In genomic region chr9:73980754-73981153, GRCh38 we compare ENCODE assay signal across 27 cellular contexts.
A peak's percentile ranks its signal among the peaks of the same experiment; 100 is the strongest.
DNase-seq lines count a peak whose midpoint lies in the region; ATAC-seq, FAIRE-seq and TF ChIP-seq lines count a peak whose summit lies in the region.
"Had no signal": no experiment of that assay in that cellular context is flagged by ENCODE, and none has a peak within 500 bp of the region (broad histone marks: within the 10 kb centered on the region; RNA-seq: fewer than 3 reads in every experiment).

No MANE protein-coding gene starts in this region.

- H3K4me3 Mint-ChIP-seq in natural killer cell treated with Interleukin-12 subunit alpha and Interleukin-12 subunit beta and Interleukin-15 and Interleukin-18, amount 100 ng/mL, for 72 hours = no peak overlapping the region
- H3K4me3 Mint-ChIP-seq: CD14-positive monocyte; CD4-positive, alpha-beta memory T cell; CD4-positive, CD25-positive, alpha-beta regulatory T cell; CD8-positive, alpha-beta memory T cell had no signal

- intact Hi-C loops in K562 (cut with micrococcal nuclease) (no loop called here), kidney (cut with DNase I) (no loop called here)

- H3K4me1 Mint-ChIP-seq in natural killer cell treated with Interleukin-12 subunit alpha and Interleukin-12 subunit beta and Interleukin-15 and Interleukin-18, amount 100 ng/mL, for 72 hours (ENCODE audit: low read depth in 2 of 2) = no peaks in the 10 kb centered on the region
- H3K4me1 Mint-ChIP-seq: CD14-positive monocyte; CD4-positive, alpha-beta memory T cell; CD4-positive, CD25-positive, alpha-beta regulatory T cell; CD8-positive, alpha-beta memory T cell had no signal

- H3K36me3 Mint-ChIP-seq in natural killer cell treated with Interleukin-12 subunit alpha and Interleukin-12 subunit beta and Interleukin-15 and Interleukin-18, amount 100 ng/mL, for 72 hours = peaks cover 7% of the 10 kb centered on the region
- H3K36me3 Mint-ChIP-seq: CD14-positive monocyte; CD4-positive, alpha-beta memory T cell; CD4-positive, CD25-positive, alpha-beta regulatory T cell; CD8-positive, alpha-beta memory T cell had no signal

- H3K79me2 ChIP-seq in K562 (ENCODE audit: control insufficient read depth, insufficient read depth, low read length) = peaks cover 44% of the 10 kb centered on the region

- H3K4me2 ChIP-seq in K562 (ENCODE audit: insufficient read depth, low read length) = no peak overlapping the region
- H3K4me2 ChIP-seq: BLaER1 had no signal

- POLR2A ChIA-PET in K562 (lab: Yijun Ruan, JAX) = interaction anchor here (0.7 kb wide), 1 partner anchor 10 kb away, joined by 3 read pairs; no protein-coding TSS in a partner anchor
- POLR2A ChIA-PET in GM10248 (lab: Yijun Ruan, JAX) = no interaction called here

- no peaks in the 10 kb centered on the region for H3K4me1 ChIP-seq in K562 (replicated peaks in 1 of 2; ENCODE audit: control insufficient read depth in 2 of 2, insufficient read depth in 2 of 2, low read length in 2 of 2)
- no peaks in the 10 kb centered on the region for H3K4me1 ChIP-seq in kidney (ENCODE audit: control insufficient read depth in 1 of 2, insufficient read depth in 1 of 2, low read depth in 1 of 2, low read length in 2 of 2)
- no peaks in the 10 kb centered on the region for H3K4me1 ChIP-seq in small intestine (ENCODE audit: control insufficient read depth in 2 of 2, insufficient read depth in 1 of 2, low read depth in 1 of 2, low read length in 1 of 2)
- H3K4me1 ChIP-seq: BE2C, BLaER1 had no signal

- H3K4me3 ChIP-seq in K562 = no peak overlapping the region
- H3K4me3 ChIP-seq in kidney (ENCODE audit: low read length in 2 of 2) = no peak overlapping the region
- H3K4me3 ChIP-seq in small intestine (ENCODE audit: low read depth in 1 of 2, low read length in 2 of 2) = no peak overlapping the region
- H3K4me3 ChIP-seq: BLaER1, GM12878 had no signal

- H3K9me1 ChIP-seq in K562 (ENCODE audit: control insufficient read depth, insufficient read depth, low read length) = no peaks in the 10 kb centered on the region

- no peak for ATAC-seq in K562
- ATAC-seq in natural killer cell treated with Interleukin-12 subunit alpha and Interleukin-12 subunit beta and Interleukin-15 and Interleukin-18, amount 100 ng/mL, for 72 hours = no peak
- ATAC-seq: GM12878 had no signal

- H3K9me3 ChIP-seq in K562 (replicated peaks; ENCODE audit: control insufficient read depth, insufficient read depth, low read depth, low read length) (no peaks in the 10 kb centered on the region), kidney (ENCODE audit: control insufficient read depth in 1 of 2, low read length in 2 of 2) (no peaks in the 10 kb centered on the region), small intestine (ENCODE audit: control insufficient read depth, low read depth) (no peaks in the 10 kb centered on the region)
- H3K9me3 ChIP-seq: BE2C had no signal

- no peaks in the 10 kb centered on the region for H3K9me3 Mint-ChIP-seq in natural killer cell treated with Interleukin-12 subunit alpha and Interleukin-12 subunit beta and Interleukin-15 and Interleukin-18, amount 100 ng/mL, for 72 hours

- H3K36me3 ChIP-seq in K562 (ENCODE audit: control insufficient read depth, insufficient read depth, low read length) (no peaks in the 10 kb centered on the region), kidney (ENCODE audit: control insufficient read depth in 1 of 2, insufficient read depth in 2 of 2, low read length in 2 of 2) (no peaks in the 10 kb centered on the region), small intestine (ENCODE audit: control insufficient read depth in 2 of 2, insufficient read depth in 2 of 2, low read length in 2 of 2) (no peaks in the 10 kb centered on the region)
- H3K36me3 ChIP-seq: BE2C, BLaER1 had no signal

- no peaks in the 10 kb centered on the region for H3K27me3 Mint-ChIP-seq in natural killer cell treated with Interleukin-12 subunit alpha and Interleukin-12 subunit beta and Interleukin-15 and Interleukin-18, amount 100 ng/mL, for 72 hours
- H3K27me3 Mint-ChIP-seq: CD4-positive, alpha-beta memory T cell; CD4-positive, CD25-positive, alpha-beta regulatory T cell had no signal

- H3K27ac ChIP-seq in K562 (ENCODE audit: extremely low read depth, low read depth, low read length) = peak overlapping the region; percentile 54; the same call in 2 of the 3 replicates
- H3K27ac ChIP-seq in kidney (ENCODE audit: low read depth in 2 of 2, low read length in 2 of 2) = no peak overlapping the region
- no peak overlapping the region for H3K27ac ChIP-seq in small intestine (ENCODE audit: low read depth in 1 of 2, low read length in 1 of 2)
- H3K27ac ChIP-seq: BLaER1 had no signal

- no peak for DNase-seq in RCC 7860 (ENCODE audit: low spot score)
- DNase-seq in K562 (ENCODE audit: extremely low read depth in 1 of 4, low spot score in 3 of 4) = no peak
- DNase-seq in kidney = no peak
- no peak for DNase-seq in small intestine
- DNase-seq in stimulated activated CD4-positive, alpha-beta T cell treated with anti-CD3 and anti-CD28 coated beads, Interleukin-4, amount 100 ng/mL, for 4 hours = no peak
- DNase-seq in GM10248 (ENCODE audit: extremely low spot score) = no peak
- DNase-seq in activated T-cell treated with anti-CD3 and anti-CD28 coated beads, Interleukin-2, amount 50 U/mL, for 48 hours = no peak
- DNase-seq in natural killer cell treated with Interleukin-12 subunit alpha and Interleukin-12 subunit beta and Interleukin-15 and Interleukin-18, amount 100 ng/mL, for 72 hours (ENCODE audit: low spot score) = no peak
- DNase-seq: 8988T; ACHN; BE2C; C1 segment of cervical spinal cord; CD4-positive, alpha-beta memory T cell; CD4-positive, CD25-positive, alpha-beta regulatory T cell; CD8-positive, alpha-beta memory T cell; COR-L47; DMS 273 treated with DMSO at 0.1 percent for 48 hours; DMS79; DND-41; EL; GF-D8 had no signal

- no peak for TF ChIP-seq EP300 in K562 (IDR thresholded peaks at IDR 0.05; ENCODE audit: low read length)

- BruUV-seq in K562 (replicated peaks; lab: Mats Ljungman, UMichigan) = no TSS peak

- H3K9ac ChIP-seq in K562 (ENCODE audit: insufficient read depth in 1 of 2, low read depth in 2 of 2, low read length in 2 of 2) (peak overlapping the region in 1 of 2 experiments; percentile 86; a peak in 2 of 4 replicates), kidney (ENCODE audit: low read length in 2 of 2) (no peak overlapping the region)
- H3K9ac ChIP-seq: BLaER1 had no signal

- TF ChIP-seq RAD21 in K562 (CRISPR knock-in tag; conservative IDR thresholded peaks at IDR 0.05 in 1 of 2, IDR thresholded peaks at IDR 0.05 in 1 of 2) = no peak

- FAIRE-seq in RCC 7860 (lab: Jason Lieb, UNC) (peak; percentile 45), K562 (lab: Jason Lieb, UNC) (no peak), kidney (lab: Jason Lieb, UNC) (peak; percentile 92), small intestine (lab: Jason Lieb, UNC) (peak; percentile 81)
- FAIRE-seq: GM12878, GM12892, GM18507, GM19239 had no signal

- H3K27me3 ChIP-seq in K562 (ENCODE audit: control insufficient read depth in 2 of 2, insufficient read depth in 2 of 2, low read length in 2 of 2) (no peaks in the 10 kb centered on the region), small intestine (ENCODE audit: control insufficient read depth in 2 of 2, insufficient read depth in 2 of 2, low read length in 2 of 2) (no peaks in the 10 kb centered on the region)
- H3K27me3 ChIP-seq: BE2C, BLaER1 had no signal

- CTCF ChIA-PET in K562 (lab: Yijun Ruan, JAX; ENCODE audit: low intra/inter-chr PET ratio) = no interaction called here
- CTCF ChIA-PET in GM10248 (lab: Yijun Ruan, JAX) = no interaction called here

- peak overlapping the region; percentile 81; the same call in 1 of the 2 replicates for H2AFZ ChIP-seq in K562 (ENCODE audit: low read depth, low read length)

- no peaks in the 10 kb centered on the region for H4K20me1 ChIP-seq in K562 (replicated peaks; ENCODE audit: control insufficient read depth, insufficient read depth, low read length)
- H4K20me1 ChIP-seq: BLaER1 had no signal

- in situ Hi-C loops in K562 (cut with MboI) = no loop called here

- TF ChIP-seq POLR2A in K562 (conservative IDR thresholded peaks at IDR 0.05) = no peak

- TF ChIP-seq CTCF in K562 (IDR thresholded peaks at IDR 0.05 in 2 of 3, conservative IDR thresholded peaks at IDR 0.05 in 1 of 3; ENCODE audit: insufficient read depth in 2 of 3, low read depth in 1 of 3, low read length in 3 of 3) = no peak
- TF ChIP-seq CTCF in kidney (IDR thresholded peaks at IDR 0.05; ENCODE audit: borderline replicate concordance, extremely low read depth, insufficient read depth) = no peak
- no peak for TF ChIP-seq CTCF in GM10248 (IDR thresholded peaks at IDR 0.05; ENCODE audit: control extremely low read depth, extremely low read depth, low read depth, missing control alignments)

- H3K27ac Mint-ChIP-seq in natural killer cell treated with Interleukin-12 subunit alpha and Interleukin-12 subunit beta and Interleukin-15 and Interleukin-18, amount 100 ng/mL, for 72 hours = no peak overlapping the region
- H3K27ac Mint-ChIP-seq: CD14-positive monocyte; CD4-positive, alpha-beta memory T cell; CD4-positive, CD25-positive, alpha-beta regulatory T cell; CD8-positive, alpha-beta memory T cell had no signal

TF ChIP-seq in K562, 482 proteins besides CTCF, POLR2A, EP300 and RAD21 (continues in another document):
- TF ChIP-seq ZNF507 (tag; conservative IDR thresholded peaks at IDR 0.05) (peak; percentile 93), KAT2B (IDR thresholded peaks at IDR 0.05; ENCODE audit: low read depth, low read length) (no peak)
